8 cellular contexts compared by ENCODE assay signal in the genomic region with DNA sequence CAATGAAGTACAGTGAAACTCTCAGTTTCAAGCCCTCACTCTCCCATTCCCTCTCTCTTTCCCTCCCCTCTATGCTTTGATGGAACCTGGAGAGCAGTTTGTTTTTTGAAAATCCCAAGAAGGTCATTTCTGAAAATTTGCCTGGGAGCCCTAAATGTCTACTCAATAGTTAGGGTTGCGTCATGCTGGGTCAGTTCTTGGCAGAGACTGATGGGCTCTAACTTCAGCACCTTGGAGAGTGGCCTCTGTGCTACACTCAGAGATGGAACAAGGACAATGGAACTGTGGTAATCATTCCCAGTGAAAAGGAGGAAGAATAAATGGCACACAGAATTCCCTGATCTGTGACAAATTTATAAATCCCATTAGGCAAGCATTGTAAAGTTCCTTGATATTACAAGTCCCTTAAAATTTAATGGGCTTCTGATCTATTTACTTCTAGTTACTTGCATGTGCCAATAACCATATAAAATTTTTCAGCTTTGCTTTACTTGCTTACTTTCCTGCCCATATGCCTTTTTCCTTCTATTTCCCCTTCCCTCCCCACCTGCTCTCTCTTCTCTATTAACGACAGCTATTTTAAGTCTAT.
DNase-seq lines count a peak whose midpoint lies in the region; ATAC-seq and TF ChIP-seq lines count a peak whose summit lies in the region.

No MANE protein-coding gene starts in this region.

- no peaks in the 10 kb centered on the region for H3K4me1 Mint-ChIP-seq in Calu3 (ENCODE audit: low read depth, unreplicated experiment)
- H3K4me1 Mint-ChIP-seq in CD4-positive, alpha-beta T cell (ENCODE audit: low read depth), result no peaks in the 10 kb centered on the region

- H3K9ac ChIP-seq in Karpas-422 (ENCODE audit: low read length), result no peak overlapping the region

- H3K4me1 ChIP-seq in Karpas-422 (ENCODE audit: low read length), result no peaks in the 10 kb centered on the region
- no peaks in the 10 kb centered on the region for H3K4me1 ChIP-seq in right lobe of liver
- H3K4me1 ChIP-seq in stomach, result no peaks in the 10 kb centered on the region

- 0 out of 2 replicates have a peak, but pooled peaks cover 2% of the 10 kb centered on the region for H3K9me2 ChIP-seq in Karpas-422 (replicated peaks; ENCODE audit: insufficient read depth, low read length)

- no peaks in the 10 kb centered on the region for H3K36me3 ChIP-seq in Karpas-422 (ENCODE audit: insufficient read depth, low read length)
- H3K36me3 ChIP-seq in brain microvascular endothelial cell (replicated peaks), result no peaks in the 10 kb centered on the region
- no peaks in the 10 kb centered on the region for H3K36me3 ChIP-seq in right lobe of liver
- H3K36me3 ChIP-seq in stomach, result no peaks in the 10 kb centered on the region

- TF ChIP-seq POLR2A in right lobe of liver (IDR thresholded peaks at IDR 0.05), result no peak
- no peak for TF ChIP-seq POLR2A in stomach (IDR thresholded peaks at IDR 0.05)

- no peaks in the 10 kb centered on the region for H3K36me3 Mint-ChIP-seq in Calu3 (ENCODE audit: insufficient read depth, unreplicated experiment)
- no peaks in the 10 kb centered on the region for H3K36me3 Mint-ChIP-seq in CD4-positive, alpha-beta T cell (ENCODE audit: low read depth)

- H3K9me3 Mint-ChIP-seq in Calu3 (ENCODE audit: low read depth, unreplicated experiment), result no peaks in the 10 kb centered on the region
- peaks cover 3% of the 10 kb centered on the region for H3K9me3 Mint-ChIP-seq in CD4-positive, alpha-beta T cell

- TF ChIP-seq EP300 in stomach (IDR thresholded peaks at IDR 0.05), result no peak

- intact Hi-C loops in Calu3 (cut with micrococcal nuclease; ENCODE audit: unreplicated experiment) (no loop called here), right lobe of liver (cut with DNase I) (no loop called here), stomach (cut with DNase I; ENCODE audit: low total_unique reads) (no loop called here)
- intact Hi-C loops in CD4-positive, alpha-beta T cell (cut with DNase I, micrococcal nuclease), result no loop called here

- WGBS in right lobe of liver (ENCODE audit: insufficient coverage, low coverage, low lambda C conversion rate, missing lambda C conversion rate), result 3% methylated on average over 2 of the region's 2 CpGs
- WGBS in stomach, 5 donors, result 8 to 30% (median 15%) methylated on average over 2 of the region's 2 CpGs

- DNase-seq in Calu3, result peak; percentile 30
- DNase-seq in Karpas-422, result peak; percentile 64
- peak; percentile 40 for DNase-seq in brain microvascular endothelial cell
- DNase-seq in right lobe of liver, result peak; percentile 34 to 71 (median 53)
- no peak for DNase-seq in middle frontal gyrus (ENCODE audit: extremely low spot score, low spot score)
- no peak for DNase-seq in CD4-positive, alpha-beta T cell
- no peak for DNase-seq in stomach
- no peak for DNase-seq in GM19240 (ENCODE audit: insufficient read length, low spot score)

- ATAC-seq in right lobe of liver, result peak; percentile 68 to 96 (median 90)
- ATAC-seq in CD4-positive, alpha-beta T cell (ENCODE audit: poor library complexity), result no peak

- H2AFZ ChIP-seq in Karpas-422 (ENCODE audit: low read length), result no peak overlapping the region

- no peak overlapping the region for H3K4me2 ChIP-seq in Karpas-422 (ENCODE audit: low read depth, low read length, poor library complexity, severe bottlenecking)

- H3K27me3 Mint-ChIP-seq in Calu3 (ENCODE audit: unreplicated experiment), result peaks cover 69% of the 10 kb centered on the region
- H3K27me3 Mint-ChIP-seq in CD4-positive, alpha-beta T cell, result peaks cover 31% of the 10 kb centered on the region

- H3K4me3 Mint-ChIP-seq in Calu3 (ENCODE audit: low read depth, unreplicated experiment), result no peak overlapping the region
- no peak overlapping the region for H3K4me3 Mint-ChIP-seq in CD4-positive, alpha-beta T cell

- CTCF ChIA-PET in Calu3 (lab: Charles Lee), result no interaction called here
- CTCF ChIA-PET in CD4-positive, alpha-beta T cell (lab: Charles Lee), result no interaction called here

- TF ChIP-seq CTCF in Calu3 (IDR thresholded peaks at IDR 0.05; ENCODE audit: unreplicated experiment) (no peak), brain microvascular endothelial cell (IDR thresholded peaks at IDR 0.05; ENCODE audit: low read depth, low read length, missing control alignments) (no peak), right lobe of liver (IDR thresholded peaks at IDR 0.05) (no peak), stomach (IDR thresholded peaks at IDR 0.05) (no peak)
- no peak for TF ChIP-seq CTCF in CD4-positive, alpha-beta T cell (IDR thresholded peaks at IDR 0.05)

- in situ Hi-C loops in brain microvascular endothelial cell (cut with HindIII; ENCODE audit: low pct_ligation_motif_present, low sequenced_read_pairs), result no loop called here

- H3K27ac Mint-ChIP-seq in Calu3 (ENCODE audit: unreplicated experiment), result no peak overlapping the region
- H3K27ac Mint-ChIP-seq in CD4-positive, alpha-beta T cell, result no peak overlapping the region

- no peaks in the 10 kb centered on the region for H3K79me2 ChIP-seq in Karpas-422 (ENCODE audit: low read length)

- POLR2A ChIA-PET in CD4-positive, alpha-beta T cell (lab: Charles Lee), result no interaction called here

- no TSS peak for BruUV-seq in Calu3 (replicated peaks; lab: Mats Ljungman, UMichigan)

- H3K9me3 ChIP-seq in Karpas-422 (ENCODE audit: low read length) (no peaks in the 10 kb centered on the region), right lobe of liver (no peaks in the 10 kb centered on the region), stomach (no peaks in the 10 kb centered on the region)
- H3K9me3 ChIP-seq in CD4-positive, alpha-beta T cell (ENCODE audit: control insufficient read depth, low read length), result no peaks in the 10 kb centered on the region

- 0 out of 2 replicates have a peak, but pooled peaks cover 2% of the 10 kb centered on the region for H3K27me3 ChIP-seq in Karpas-422 (ENCODE audit: low read length)
- H3K27me3 ChIP-seq in brain microvascular endothelial cell (replicated peaks), result no peaks in the 10 kb centered on the region
- no peaks in the 10 kb centered on the region for H3K27me3 ChIP-seq in right lobe of liver
- no peaks in the 10 kb centered on the region for H3K27me3 ChIP-seq in CD4-positive, alpha-beta T cell (ENCODE audit: control insufficient read depth, insufficient read depth, low read length)
- H3K27me3 ChIP-seq in stomach, result no peaks in the 10 kb centered on the region

- no peak overlapping the region for H3K4me3 ChIP-seq in Karpas-422 (ENCODE audit: low read length)
- no peak overlapping the region for H3K4me3 ChIP-seq in brain microvascular endothelial cell (ENCODE audit: low read depth, low read length)
- no peak overlapping the region for H3K4me3 ChIP-seq in right lobe of liver
- no peak overlapping the region for H3K4me3 ChIP-seq in stomach

- H3K27ac ChIP-seq in Karpas-422 (ENCODE audit: low read length) (no peak overlapping the region), brain microvascular endothelial cell (no peak overlapping the region), right lobe of liver (no peak overlapping the region), stomach (no peak overlapping the region)
- H3K27ac ChIP-seq in CD4-positive, alpha-beta T cell (ENCODE audit: low read depth, low read length), result no peak overlapping the region

- H4K20me1 ChIP-seq in Karpas-422 (ENCODE audit: insufficient read depth, low read depth, low read length), result no peaks in the 10 kb centered on the region

Comparison
In these comparisons a context has a peak if more than half of its experiments do, and no peak if none do; other contexts are left out.
1. DNase-seq: peak in Calu3 (single experiment), Karpas-422 (single experiment), brain microvascular endothelial cell (single experiment) and right lobe of liver (3 of 3); none in middle frontal gyrus (single experiment), CD4-positive, alpha-beta T cell (0 of 10), stomach (single experiment) and GM19240 (single experiment).